In the genomic region with DNA sequence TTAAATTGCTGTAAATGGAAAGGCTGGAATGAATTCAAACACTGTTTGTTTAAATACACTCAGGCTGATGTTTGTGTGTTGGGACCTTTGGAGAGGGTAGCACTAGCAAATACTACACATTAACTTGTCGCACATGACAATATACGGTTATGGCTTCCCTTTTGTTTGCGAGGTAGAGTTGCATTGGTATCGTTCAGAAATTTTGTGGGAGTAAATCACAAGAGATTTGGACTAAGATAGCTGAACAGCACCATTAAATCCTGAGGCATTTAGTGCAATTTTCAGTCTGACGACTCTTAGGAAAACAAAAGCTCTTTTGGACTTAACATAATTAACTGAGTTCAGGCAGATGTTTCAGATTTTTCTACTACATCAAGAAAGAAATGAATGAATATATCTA, we compare ENCODE assay signal across 10 cellular contexts.
"Had no signal": no experiment of that assay in that cellular context is flagged by ENCODE, and none has a peak within 500 bp of the region (broad histone marks: within the 10 kb centered on the region; RNA-seq: fewer than 3 reads in every experiment).

No MANE protein-coding gene starts in this region.

- H3K27me3 ChIP-seq: colonic mucosa, foreskin keratinocyte, heart left ventricle, left lung, sigmoid colon, upper lobe of right lung had no signal

- H3K36me3 ChIP-seq: colonic mucosa, heart left ventricle, left lung, sigmoid colon, upper lobe of right lung had no signal

- ATAC-seq: foreskin keratinocyte, heart left ventricle, left lung, upper lobe of right lung had no signal

- H3K27ac ChIP-seq: colonic mucosa, foreskin keratinocyte, heart left ventricle, sigmoid colon, upper lobe of right lung had no signal

- H3K9me3 ChIP-seq: colonic mucosa, sigmoid colon, upper lobe of right lung had no signal

- DNase-seq: activated T-cell treated with anti-CD3 and anti-CD28 coated beads, Interleukin-2, amount 50 U/mL, for 1 hour; caudate nucleus; colonic mucosa; foreskin keratinocyte; heart left ventricle; left lung; sigmoid colon; stimulated activated CD4-positive, alpha-beta T cell treated with anti-CD3 and anti-CD28 coated beads, Interleukin-2, amount 100 ng/mL, for 24 hours; stimulated activated naive CD4-positive, alpha-beta T cell treated with Interleukin-2 at 50 U/mL for 16 hours; upper lobe of right lung had no signal

- H3K4me1 ChIP-seq: foreskin keratinocyte, heart left ventricle, left lung, sigmoid colon, upper lobe of right lung had no signal

- H3K4me3 ChIP-seq: colonic mucosa, heart left ventricle, left lung, sigmoid colon, upper lobe of right lung had no signal
